ENCODE assay signal across 16 cellular contexts in the genomic region with DNA sequence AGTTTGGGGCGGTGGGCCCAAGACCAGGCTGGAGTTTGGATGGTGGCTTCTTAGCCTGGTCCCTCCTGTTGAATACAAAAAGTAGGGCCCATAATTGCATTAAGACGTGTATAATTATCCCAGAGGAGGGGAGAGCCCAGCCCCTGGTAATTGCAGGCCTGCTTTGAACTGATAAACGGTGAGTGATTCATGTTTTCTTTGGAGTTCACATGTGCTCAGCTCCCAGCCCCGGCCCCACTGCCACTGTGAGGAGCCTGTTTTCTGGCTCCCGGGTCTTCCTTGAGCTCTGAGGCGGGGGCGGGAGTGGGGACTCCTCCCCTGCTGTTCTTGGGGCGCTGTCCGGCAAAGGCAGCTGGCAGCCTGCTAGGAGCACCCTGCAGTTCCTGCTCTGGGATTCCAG. TPM values are rescaled to one million over a fixed set of nuclear protein-coding genes. Genes with fewer than 3 reads are reported as not detected.
A peak's percentile ranks its signal among the peaks of the same experiment; 100 is the strongest.
DNase-seq lines count a peak whose midpoint lies in the region; ATAC-seq, FAIRE-seq and TF ChIP-seq lines count a peak whose summit lies in the region.
"Had no signal": no experiment of that assay in that cellular context is flagged by ENCODE, and none has a peak within 500 bp of the region (broad histone marks: within the 10 kb centered on the region; RNA-seq: fewer than 3 reads in every experiment).

No MANE protein-coding gene starts in this region.

- no peak for ATAC-seq in activated B cell treated with CpG ODN at 0.5 μM for 24 hours (ENCODE audit: low read depth)
- ATAC-seq: foreskin keratinocyte, GM23338, mucosa of descending colon, psoas muscle had no signal

- H3K4me2 ChIP-seq in keratinocyte (ENCODE audit: control insufficient read depth, extremely low read depth, insufficient read depth, low read depth, low read length) = peak overlapping the region; percentile 25
- H3K4me2 ChIP-seq: GM23338 had no signal

- H3K36me3 Mint-ChIP-seq in activated B cell treated with CpG ODN at 0.5 μM for 24 hours (ENCODE audit: low read depth) = peaks cover 15% of the 10 kb centered on the region

- H3K27me3 Mint-ChIP-seq in activated B cell treated with CpG ODN at 0.5 μM for 24 hours = no peaks in the 10 kb centered on the region
- H3K27me3 Mint-ChIP-seq: activated naive CD8-positive, alpha-beta T cell had no signal

- peaks cover 76% of the 10 kb centered on the region for H3K79me2 ChIP-seq in keratinocyte (ENCODE audit: control insufficient read depth, insufficient read depth, low read length)

- no peak overlapping the region for H2AFZ ChIP-seq in keratinocyte (ENCODE audit: control insufficient read depth, low read length)
- H2AFZ ChIP-seq: GM23338 had no signal

- no peaks in the 10 kb centered on the region for H3K9me3 ChIP-seq in BE2C
- H3K9me3 ChIP-seq in MG63 = no peaks in the 10 kb centered on the region
- no peaks in the 10 kb centered on the region for H3K9me3 ChIP-seq in keratinocyte (ENCODE audit: control insufficient read depth, low read depth, low read length)
- H3K9me3 ChIP-seq in effector memory CD4-positive, alpha-beta T cell (ENCODE audit: control insufficient read depth, low read length) = no peaks in the 10 kb centered on the region
- H3K9me3 ChIP-seq: mucosa of descending colon, psoas muscle had no signal

- dilution Hi-C loops in keratinocyte (cut with MboI; ENCODE audit: extremely low pct_ligation_motif_present, low sequenced_read_pairs) = no loop called here

- H3K4me1 ChIP-seq in BE2C = peaks cover 25% of the 10 kb centered on the region
- peaks cover 29% of the 10 kb centered on the region for H3K4me1 ChIP-seq in keratinocyte (ENCODE audit: control insufficient read depth, extremely low read depth, insufficient read depth, low read length)
- H3K4me1 ChIP-seq in effector memory CD4-positive, alpha-beta T cell (ENCODE audit: control insufficient read depth, insufficient read depth, low read length, poor library complexity, severe bottlenecking) = peaks cover 18% of the 10 kb centered on the region

- intact Hi-C loops in activated B cell treated with CpG ODN at 0.5 μM for 24 hours (cut with micrococcal nuclease) = no loop called here

- H3K9me3 Mint-ChIP-seq in activated B cell treated with CpG ODN at 0.5 μM for 24 hours = no peaks in the 10 kb centered on the region
- H3K9me3 Mint-ChIP-seq: GM23338 had no signal

- POLR2A ChIA-PET in activated B cell treated with CpG ODN at 0.5 μM for 24 hours (lab: Charles Lee) = no interaction called here

- no peak overlapping the region for H3K27ac ChIP-seq in keratinocyte (ENCODE audit: control insufficient read depth, insufficient read depth, low read length)
- no peak overlapping the region for H3K27ac ChIP-seq in effector memory CD4-positive, alpha-beta T cell (ENCODE audit: insufficient read depth, low read length, poor library complexity, severe bottlenecking)
- no peak overlapping the region for H3K27ac ChIP-seq in caudate nucleus (ENCODE audit: low read depth, low read length)
- H3K27ac ChIP-seq: foreskin keratinocyte, psoas muscle had no signal

- H3K4me3 Mint-ChIP-seq in activated B cell treated with CpG ODN at 0.5 μM for 24 hours = peak overlapping the region; percentile 24
- H3K4me3 Mint-ChIP-seq: activated naive CD8-positive, alpha-beta T cell; GM23338 had no signal

- DNase-seq in BE2C = peak; percentile 85
- DNase-seq in MG63 = peak; percentile 64
- DNase-seq in activated B cell treated with CpG ODN at 0.5 μM for 24 hours = no peak
- no peak for DNase-seq in keratinocyte (ENCODE audit: low read depth, low spot score)
- no peak for DNase-seq in globus pallidus (ENCODE audit: low spot score)
- DNase-seq in effector memory CD4-positive, alpha-beta T cell = no peak
- no peak for DNase-seq in COLO829 (ENCODE audit: low spot score)
- no peak for DNase-seq in caudate nucleus (lab: John Stamatoyannopoulos, UW)
- DNase-seq: foreskin keratinocyte; mucosa of descending colon; NCI-H510A; psoas muscle; SHP77; stimulated activated CD4-positive, alpha-beta T cell treated with anti-CD3 and anti-CD28 coated beads, Interleukin-2, amount 100 ng/mL, for 24 hours had no signal

- H3K4me1 Mint-ChIP-seq in activated B cell treated with CpG ODN at 0.5 μM for 24 hours = peaks cover 15% of the 10 kb centered on the region

- peak overlapping the region; percentile 83 for H3K4me3 ChIP-seq in BE2C (ENCODE audit: low read depth, low read length)
- H3K4me3 ChIP-seq in MG63 = peak overlapping the region; percentile 87
- no peak overlapping the region for H3K4me3 ChIP-seq in keratinocyte (ENCODE audit: control insufficient read depth in 2 of 3, extremely low read depth in 1 of 3, insufficient read depth in 2 of 3, low read depth in 1 of 3, low read length in 3 of 3)
- H3K4me3 ChIP-seq in effector memory CD4-positive, alpha-beta T cell (ENCODE audit: insufficient read depth, low read depth, low read length, poor library complexity, severe bottlenecking) = no peak overlapping the region
- H3K4me3 ChIP-seq: GM23338, mucosa of descending colon, psoas muscle had no signal

- no peak overlapping the region for H3K9ac ChIP-seq in keratinocyte (ENCODE audit: control insufficient read depth, extremely low read depth, insufficient read depth, low read length)

- H4K20me1 ChIP-seq in keratinocyte (ENCODE audit: control insufficient read depth, extremely low read depth, insufficient read depth, low read length) = peaks cover 49% of the 10 kb centered on the region

- CTCF ChIA-PET in activated B cell treated with CpG ODN at 0.5 μM for 24 hours (lab: Charles Lee) = no interaction called here

- H3K27ac Mint-ChIP-seq in activated B cell treated with CpG ODN at 0.5 μM for 24 hours = no peak overlapping the region
- H3K27ac Mint-ChIP-seq: activated naive CD8-positive, alpha-beta T cell; GM23338 had no signal

- no peak for TF ChIP-seq CTCF in BE2C (IDR thresholded peaks at IDR 0.05; ENCODE audit: low read depth, low read length)
- TF ChIP-seq CTCF in activated B cell treated with CpG ODN at 0.5 μM for 24 hours (IDR thresholded peaks at IDR 0.05) = no peak
- TF ChIP-seq CTCF in keratinocyte (optimal IDR thresholded peaks at IDR 0.05 in 1 of 3, IDR thresholded peaks at IDR 0.05 in 1 of 3, conservative IDR thresholded peaks at IDR 0.05 in 1 of 3; ENCODE audit: extremely low read depth in 1 of 3, insufficient read depth in 2 of 3, low read length in 3 of 3) = no peak

- H3K36me3 ChIP-seq in BE2C = peaks cover 29% of the 10 kb centered on the region
- peaks cover 21% of the 10 kb centered on the region for H3K36me3 ChIP-seq in MG63
- peaks cover 12 to 33% of the 10 kb centered on the region in 2 experiments for H3K36me3 ChIP-seq in keratinocyte (ENCODE audit: control insufficient read depth in 2 of 2, extremely low read depth in 1 of 2, insufficient read depth in 2 of 2, low read length in 2 of 2)
- peaks cover 7% of the 10 kb centered on the region for H3K36me3 ChIP-seq in effector memory CD4-positive, alpha-beta T cell (ENCODE audit: control insufficient read depth, insufficient read depth, low read length)

- no peaks in the 10 kb centered on the region for H3K9me1 ChIP-seq in keratinocyte (ENCODE audit: control insufficient read depth, extremely low read depth, insufficient read depth, low read length)

- no peak for FAIRE-seq in keratinocyte (lab: Jason Lieb, UNC)

- H3K27me3 ChIP-seq in BE2C (0 out of 2 replicates have a peak, but pooled peaks cover 3% of the 10 kb centered on the region), MG63 (no peaks in the 10 kb centered on the region), keratinocyte (ENCODE audit: control insufficient read depth, extremely low read depth, insufficient read depth, low read length) (no peaks in the 10 kb centered on the region)
- no peaks in the 10 kb centered on the region for H3K27me3 ChIP-seq in effector memory CD4-positive, alpha-beta T cell (replicated peaks; ENCODE audit: control insufficient read depth, insufficient read depth, low read length, poor library complexity, severe bottlenecking)
- H3K27me3 ChIP-seq: foreskin keratinocyte had no signal

RNA-seq across cellular contexts. Expression of gene PLXNA1, which starts 3.1 kb away (rescaled TPM):
- 261 TPM for polyA plus RNA-seq in BE2C (2012; ENCODE audit: insufficient read depth, insufficient read length, low read depth)
- total RNA-seq in MG63 (2014; rRNA removed; shearing (Covaris generic); ENCODE audit: low replicate concordance) = 29.7 and 54.2 TPM in 2 replicates
- 47.2 and 55.2 TPM in 2 replicates for total RNA-seq in activated B cell treated with CpG ODN at 0.5 μM for 24 hours
- polyA plus RNA-seq in keratinocyte = 38.4 to 61.2 TPM (median 55.7 TPM) in 3 replicates
- polyA plus RNA-seq in keratinocyte (2011; ENCODE audit: low read depth) = 19.4 TPM
- polyA plus RNA-seq in keratinocyte (2011; cell fraction: cytosol; rRNA removed) = 12.7 and 21.0 TPM in 2 replicates
- polyA plus RNA-seq in keratinocyte (2011; cell fraction: nucleus; rRNA removed) = 125 and 160 TPM in 2 replicates
- polyA plus RNA-seq in keratinocyte (2012; ENCODE audit: low replicate concordance) = 14.8 and 74.0 TPM in 2 replicates
- 150 to 269 TPM (median 153 TPM) in 3 replicates for polyA minus RNA-seq in keratinocyte
- polyA minus RNA-seq in keratinocyte (2011; cell fraction: cytosol; rRNA and poly(A)+ RNA removed) = 70.6 TPM
- 237 and 238 TPM in 2 replicates for polyA minus RNA-seq in keratinocyte (2011; cell fraction: nucleus; rRNA and poly(A)+ RNA removed)

Comparison
In these comparisons a context has a peak if more than half of its experiments do, and no peak if none do; other contexts are left out.
1. DNase-seq: peak in BE2C (single experiment) and MG63 (single experiment); none in activated B cell treated with CpG ODN at 0.5 μM for 24 hours (single experiment), keratinocyte (single experiment), globus pallidus (single experiment), effector memory CD4-positive, alpha-beta T cell (0 of 3), COLO829 (single experiment) and caudate nucleus (0 of 61).
2. H3K4me3 ChIP-seq: peak in BE2C (single experiment) and MG63 (single experiment); none in keratinocyte (0 of 3) and effector memory CD4-positive, alpha-beta T cell (single experiment).